In genomic region chr3:185688808-185689207, GRCh38 we compare ENCODE assay signal across 9 cellular contexts.
DNase-seq lines count a peak whose midpoint lies in the region; ATAC-seq and TF ChIP-seq lines count a peak whose summit lies in the region.
"Had no signal": no experiment of that assay in that cellular context is flagged by ENCODE, and none has a peak within 500 bp of the region (broad histone marks: within the 10 kb centered on the region; RNA-seq: fewer than 3 reads in every experiment).

No MANE protein-coding gene starts in this region.

- H3K9me3 ChIP-seq in PC-9 (ENCODE audit: insufficient read depth, low read depth) = no peaks in the 10 kb centered on the region

- POLR2A ChIA-PET in PC-9 (lab: Charles Lee; ENCODE audit: unreplicated experiment) = interaction anchor here (0.6 to 0.9 kb wide), 6 partner anchors 11 to 1395 kb away, joined by 3 to 6 read pairs (median 4); no protein-coding TSS in a partner anchor

- H3K4me3 ChIP-seq in PC-9 = no peak overlapping the region

- peak; percentile 52 for DNase-seq in activated CD4-positive, alpha-beta T cell treated with anti-CD3 and anti-CD28 coated beads for 48 hours
- no peak for DNase-seq in activated CD4-positive, alpha-beta T cell treated with anti-CD3 and anti-CD28 coated beads, Interleukin-2, amount 50 U/mL, for 4 hours
- DNase-seq in PC-9 (peak; percentile 88 to 99), fibroblast of peridontal ligament (ENCODE audit: extremely low read depth) (peak; percentile 92), NCI-H2107 treated with DMSO at 0.1 percent for 48 hours (lab: John Stamatoyannopoulos, UW; ENCODE audit: unreplicated experiment) (no peak), DMS153 (lab: John Stamatoyannopoulos, UW) (no peak)
- peak; percentile 13 to 21 for DNase-seq in stimulated activated CD4-positive, alpha-beta T cell treated with anti-CD3 and anti-CD28 coated beads, Interleukin-15, amount 100 ng/mL, for 48 hours (ENCODE audit: low read depth in 2 of 2)
- DNase-seq: CD8-positive, alpha-beta T cell had no signal

- H3K27ac ChIP-seq in PC-9 = peak overlapping the region; percentile 93

- H3K4me1 ChIP-seq in PC-9 (replicated peaks; ENCODE audit: insufficient read depth) = peaks cover 59% of the 10 kb centered on the region

- CTCF ChIA-PET in PC-9 (lab: Charles Lee) = interaction anchor here (0.6 to 1.0 kb wide), 4 partner anchors 11 to 386 kb away, joined by 3 to 4 read pairs (median 4); no protein-coding TSS in a partner anchor

- peaks cover 66% of the 10 kb centered on the region for H3F3A ChIP-seq in PC-9 (ENCODE audit: insufficient read depth, low read depth)

- no peak for TF ChIP-seq CTCF in PC-9 (conservative IDR thresholded peaks at IDR 0.05)

- H3K79me2 ChIP-seq in PC-9 (ENCODE audit: low read depth) = peaks cover 69% of the 10 kb centered on the region

- H3K4me2 ChIP-seq in PC-9 = peak overlapping the region; percentile 54

- H3K9me2 ChIP-seq in PC-9 (ENCODE audit: insufficient read depth) = no peaks in the 10 kb centered on the region

- H2AFZ ChIP-seq in PC-9 = no peak overlapping the region

- BruUV-seq in PC-9 (replicated peaks; lab: Mats Ljungman, UMichigan) = no TSS peak

- no peak for ATAC-seq in HG03280 (IDR thresholded peaks at IDR 0.05; ENCODE audit: unreplicated experiment)
- ATAC-seq: CD8-positive, alpha-beta T cell had no signal

- intact Hi-C loops in PC-9 (cut with micrococcal nuclease; ENCODE audit: unreplicated experiment) = loop anchor here (5.0 kb wide), 1 partner anchor 228 kb away; no protein-coding TSS in a partner anchor

- H4K20me1 ChIP-seq in PC-9 (ENCODE audit: insufficient read depth) = no peaks in the 10 kb centered on the region; the same call in 1 of the 2 replicates

- H3K27me3 ChIP-seq in PC-9 (ENCODE audit: insufficient read depth, low read depth) = no peaks in the 10 kb centered on the region

- H3K36me3 ChIP-seq in PC-9 (ENCODE audit: low read depth) = peaks cover 61% of the 10 kb centered on the region

Comparison
In these comparisons a context has a peak if more than half of its experiments do, and no peak if none do; other contexts are left out.
1. DNase-seq: peak in activated CD4-positive, alpha-beta T cell treated with anti-CD3 and anti-CD28 coated beads for 48 hours (single experiment), PC-9 (2 of 2), fibroblast of peridontal ligament (single experiment) and stimulated activated CD4-positive, alpha-beta T cell treated with anti-CD3 and anti-CD28 coated beads, Interleukin-15, amount 100 ng/mL, for 48 hours (2 of 2); none in activated CD4-positive, alpha-beta T cell treated with anti-CD3 and anti-CD28 coated beads, Interleukin-2, amount 50 U/mL, for 4 hours (0 of 2), NCI-H2107 treated with DMSO at 0.1 percent for 48 hours (single experiment) and DMS153 (single experiment).